Comparison of ENCODE assay signal across 10 cellular contexts in genomic region chrX:54640721-54641120, GRCh38.
DNase-seq lines count a peak whose midpoint lies in the region; ATAC-seq, FAIRE-seq and TF ChIP-seq lines count a peak whose summit lies in the region.
"Had no signal": no experiment of that assay in that cellular context is flagged by ENCODE, and none has a peak within 500 bp of the region (broad histone marks: within the 10 kb centered on the region; RNA-seq: fewer than 3 reads in every experiment).

No MANE protein-coding gene starts in this region.

- H3K9me3 ChIP-seq in heart right ventricle: peaks cover 0 to under 1% (median 0%) of the 10 kb centered on the region in 11 donors
- no peaks in the 10 kb centered on the region for H3K9me3 ChIP-seq in HepG2 (ENCODE audit: low read length)
- H3K9me3 ChIP-seq in upper lobe of left lung: no peaks in the 10 kb centered on the region

- peaks cover 5% of the 10 kb centered on the region for H3K9me3 Mint-ChIP-seq in activated naive CD8-positive, alpha-beta T cell treated with anti-CD3 and anti-CD28 coated beads, Interleukin-2, amount 10 ng/mL, durations not matched to agents 7 days and 5 days

- H3K9ac ChIP-seq in HepG2 (ENCODE audit: insufficient read depth, low read depth, low read length): peak overlapping the region; percentile 73; the same call in 1 of the 2 replicates

- H3K27me3 Mint-ChIP-seq in activated naive CD8-positive, alpha-beta T cell treated with anti-CD3 and anti-CD28 coated beads, Interleukin-2, amount 10 ng/mL, durations not matched to agents 7 days and 5 days: no peaks in the 10 kb centered on the region

- H3K27ac ChIP-seq in heart right ventricle: peak overlapping the region in 9 of 10 donors; percentile 78 to 94 (median 92)
- H3K27ac ChIP-seq in HepG2 (ENCODE audit: extremely low read length, insufficient read depth, low read length): peak overlapping the region; percentile 91
- H3K27ac ChIP-seq in upper lobe of left lung: peak overlapping the region; percentile 79 to 89 (median 84)

- H3K36me3 ChIP-seq in heart right ventricle (no peaks in the 10 kb centered on the region), HepG2 (replicated peaks in 1 of 2; ENCODE audit: control insufficient read depth in 1 of 2, insufficient read depth in 2 of 2, low read length in 2 of 2) (no peaks in the 10 kb centered on the region), upper lobe of left lung (no peaks in the 10 kb centered on the region)

- H3K4me1 ChIP-seq in heart right ventricle: peaks cover 0 to 16% (median 4%) of the 10 kb centered on the region in 9 donors
- peaks cover 16% of the 10 kb centered on the region; the same call in 1 of the 2 replicates for H3K4me1 ChIP-seq in HepG2 (ENCODE audit: insufficient read depth, low read length)
- H3K4me1 ChIP-seq in upper lobe of left lung: peaks cover 0 to 5% (median 0%) of the 10 kb centered on the region in 4 donors

- H3K4me3 ChIP-seq in heart right ventricle (no peak overlapping the region), HepG2 (replicated peaks in 1 of 3; ENCODE audit: insufficient read depth in 1 of 3, low read depth in 2 of 3, low read length in 3 of 3) (peak overlapping the region; percentile 60 to 70 (median 65); a peak in 5 of 6 replicates), upper lobe of left lung (no peak overlapping the region)

- in situ Hi-C loops in HepG2 (cut with HindIII; ENCODE audit: extremely low pct_ligation_motif_present, low pct_unique_long_range_greater_than_20kb): loop anchor here (10.0 kb wide), 1 partner anchor 144 kb away; no protein-coding TSS in a partner anchor

- peak overlapping the region; percentile 94 for H3K27ac Mint-ChIP-seq in activated naive CD8-positive, alpha-beta T cell treated with anti-CD3 and anti-CD28 coated beads, Interleukin-2, amount 10 ng/mL, durations not matched to agents 7 days and 5 days

- TF ChIP-seq EP300 in HepG2 (IDR thresholded peaks at IDR 0.05; ENCODE audit: low read depth in 2 of 2, low read length in 2 of 2): no peak
- TF ChIP-seq EP300 in HepG2 (CRISPR knock-in tag; IDR thresholded peaks at IDR 0.05; ENCODE audit: borderline replicate concordance): no peak
- no peak for TF ChIP-seq EP300 in upper lobe of left lung (IDR thresholded peaks at IDR 0.05)

- no peak overlapping the region for H2AFZ ChIP-seq in HepG2 (ENCODE audit: low read length)

- WGBS in heart right ventricle, 2 donors: 61 to 70% methylated on average over 9 of the region's 9 CpGs
- 5% methylated on average over 4 of the region's 9 CpGs for WGBS in HepG2 (ENCODE audit: low lambda C conversion rate)
- WGBS in upper lobe of left lung, 2 donors: 52 to 73% methylated on average over 6 to 9 of the region's 9 CpGs

- BruUV-seq in HepG2 (replicated peaks; lab: Mats Ljungman, UMichigan): no TSS peak

- CTCF ChIA-PET in HepG2 (lab: Yijun Ruan, JAX; ENCODE audit: low intra/inter-chr PET ratio, low total read pairs): interaction anchor here (1.5 kb wide), 1 partner anchor 146 kb away, joined by 9 read pairs; no protein-coding TSS in a partner anchor

- ATAC-seq in heart right ventricle (no peak), left ventricle myocardium superior (no peak), HepG2 (peak; percentile 13; the same call in 2 of the 3 replicates), upper lobe of left lung (ENCODE audit: low FRiP score in 2 of 2) (no peak), HG02938 (IDR thresholded peaks at IDR 0.05; ENCODE audit: unreplicated experiment) (no peak)
- no peak for ATAC-seq in activated naive CD8-positive, alpha-beta T cell treated with anti-CD3 and anti-CD28 coated beads, Interleukin-2, amount 10 ng/mL, durations not matched to agents 7 days and 5 days (ENCODE audit: low read depth)

- FAIRE-seq in HepG2 (lab: Jason Lieb, UNC): peak; percentile 60

- peaks cover 5% of the 10 kb centered on the region for H3K4me1 Mint-ChIP-seq in activated naive CD8-positive, alpha-beta T cell treated with anti-CD3 and anti-CD28 coated beads, Interleukin-2, amount 10 ng/mL, durations not matched to agents 7 days and 5 days

- H3K4me3 Mint-ChIP-seq in activated naive CD8-positive, alpha-beta T cell treated with anti-CD3 and anti-CD28 coated beads, Interleukin-2, amount 10 ng/mL, durations not matched to agents 7 days and 5 days: no peak overlapping the region

- peak overlapping the region; percentile 72 for H3K4me2 ChIP-seq in HepG2 (ENCODE audit: low read depth, low read length)

- DNase-seq in heart right ventricle (no peak), left ventricle myocardium superior (no peak), HepG2 (ENCODE audit: low spot score) (peak; percentile 40), upper lobe of left lung (no peak), AG08395 (ENCODE audit: low spot score) (no peak), Kasumi-1 (lab: John Stamatoyannopoulos, UW) (no peak)
- DNase-seq in activated naive CD8-positive, alpha-beta T cell treated with anti-CD3 and anti-CD28 coated beads, Interleukin-2, amount 10 ng/mL, durations not matched to agents 7 days and 5 days: no peak
- DNase-seq: islet precursor cell, NCI-H187 had no signal

- no peaks in the 10 kb centered on the region for H4K20me1 ChIP-seq in HepG2 (ENCODE audit: insufficient read depth, low read length)

- intact Hi-C loops in heart right ventricle (cut with DNase I) (loop anchor here in 3 of 10 donors (5.0 to 10.0 kb wide), 2 partner anchors 164 to 417 kb away; partner anchors contain the start of gene MAGED2 (in 2 of the 3)), left ventricle myocardium superior (cut with micrococcal nuclease) (no loop called here), HepG2 (cut with micrococcal nuclease; ENCODE audit: unreplicated experiment) (loop anchor here (1.0 kb wide), 1 partner anchor 147 kb away; no protein-coding TSS in a partner anchor)

- H3K36me3 Mint-ChIP-seq in activated naive CD8-positive, alpha-beta T cell treated with anti-CD3 and anti-CD28 coated beads, Interleukin-2, amount 10 ng/mL, durations not matched to agents 7 days and 5 days: peaks cover 2% of the 10 kb centered on the region

- POLR2A ChIA-PET in activated naive CD8-positive, alpha-beta T cell treated with anti-CD3 and anti-CD28 coated beads, Interleukin-2, amount 10 ng/mL, durations not matched to agents 7 days and 5 days (lab: Charles Lee): interaction anchor here (0.6 to 2.6 kb wide), 4 partner anchors 169 to 597 kb away, joined by 3 to 12 read pairs (median 8); partner anchors contain the start of genes APEX2 and PHF8
- POLR2A ChIA-PET in HepG2 (lab: Yijun Ruan, JAX): interaction anchor here (1.5 to 1.9 kb wide), 2 partner anchors 111 to 146 kb away, joined by 5 to 16 read pairs; partner anchors contain the start of gene GNL3L

- no peak for TF ChIP-seq CTCF in heart right ventricle (IDR thresholded peaks at IDR 0.05)
- TF ChIP-seq CTCF in HepG2 (CRISPR knock-in tag; IDR thresholded peaks at IDR 0.05): no peak
- no peak for TF ChIP-seq CTCF in upper lobe of left lung (IDR thresholded peaks at IDR 0.05)

- TF ChIP-seq POLR2A in HepG2 (IDR thresholded peaks at IDR 0.05; ENCODE audit: insufficient read depth in 1 of 2, low read depth in 2 of 2, low read length in 2 of 2) (no peak), upper lobe of left lung (IDR thresholded peaks at IDR 0.05) (no peak)

- H3K27me3 ChIP-seq in heart right ventricle: peaks cover 0 to 4% (median 0%) of the 10 kb centered on the region in 7 donors
- no peaks in the 10 kb centered on the region for H3K27me3 ChIP-seq in HepG2 (ENCODE audit: control insufficient read depth in 1 of 2, insufficient read depth in 2 of 2, low read length in 2 of 2)
- H3K27me3 ChIP-seq in upper lobe of left lung: no peaks in the 10 kb centered on the region

- no peaks in the 10 kb centered on the region for H3K79me2 ChIP-seq in HepG2 (ENCODE audit: insufficient read depth, low read length)

- no peak for TF ChIP-seq RAD21 in HepG2 (CRISPR knock-in tag; IDR thresholded peaks at IDR 0.05)

TF ChIP-seq in HepG2, 621 proteins besides CTCF, POLR2A, EP300 and RAD21 (continues in another document):
- TF ChIP-seq SIX4 (CRISPR knock-in tag; IDR thresholded peaks at IDR 0.05): peak; percentile 92
- 0 out of 2 replicates have a peak, but pooled peaks have one; percentile 31 for TF ChIP-seq NR2F2 (IDR thresholded peaks at IDR 0.05; ENCODE audit: borderline replicate concordance, low read depth)
- TF ChIP-seq ZMYM4 (CRISPR knock-in tag; IDR thresholded peaks at IDR 0.05): 0 out of 2 replicates have a peak, but pooled peaks have one; percentile 13
- TF ChIP-seq NR2F6 (IDR thresholded peaks at IDR 0.05): 0 out of 2 replicates have a peak, but pooled peaks have one; percentile 13
- 0 out of 2 replicates have a peak, but pooled peaks have one; percentile 23 for TF ChIP-seq NR2F6 (CRISPR knock-in tag; IDR thresholded peaks at IDR 0.05)
- peak; percentile 60; the same call in 1 of the 2 replicates for TF ChIP-seq CEBPB (IDR thresholded peaks at IDR 0.05; ENCODE audit: borderline replicate concordance, low read depth, low read length)
- TF ChIP-seq NCOA2 (CRISPR knock-in tag; IDR thresholded peaks at IDR 0.05): no peak
- peak; percentile 84; the same call in 1 of the 2 replicates for TF ChIP-seq SIX1 (CRISPR knock-in tag; IDR thresholded peaks at IDR 0.05; ENCODE audit: borderline replicate concordance)
- peak; percentile 41; the same call in 1 of the 2 replicates for TF ChIP-seq CEBPG (CRISPR knock-in tag; IDR thresholded peaks at IDR 0.05)
- peak; percentile 92 for TF ChIP-seq PRDM15 (CRISPR knock-in tag; IDR thresholded peaks at IDR 0.05)

Comparison
In these comparisons a context has a peak if more than half of its experiments do, and no peak if none do; other contexts are left out.
1. H3K4me3 ChIP-seq: peak in HepG2 (3 of 3); none in heart right ventricle (0 of 10) and upper lobe of left lung (0 of 4).
2. Peak in every context shown above with its lines, with median percentiles within 50 percentile points of each other: H3K27ac ChIP-seq.